Comparison of ENCODE assay signal across 8 cellular contexts in genomic region chr14:39433452-39433813, GRCh38. TPM values are rescaled to one million over a fixed set of nuclear protein-coding genes. Genes with fewer than 3 reads are reported as not detected.
DNase-seq lines count a peak whose midpoint lies in the region; ATAC-seq and TF ChIP-seq lines count a peak whose summit lies in the region.

No MANE protein-coding gene starts in this region.

- no peaks in the 10 kb centered on the region for H3K36me3 Mint-ChIP-seq in HFFc6 (ENCODE audit: low read depth)

- H3K4me3 Mint-ChIP-seq in HFFc6, result peak overlapping the region; percentile 98

- ATAC-seq in gastroesophageal sphincter, result no peak
- ATAC-seq in GM19351 (IDR thresholded peaks at IDR 0.05; ENCODE audit: unreplicated experiment), result no peak

- peak overlapping the region; percentile 96 for H3K4me2 ChIP-seq in skeletal muscle satellite cell (ENCODE audit: low read length)

- no peak for DNase-seq in HFFc6
- no peak for DNase-seq in ACHN
- DNase-seq in COLO668 (lab: John Stamatoyannopoulos, UW; ENCODE audit: unreplicated experiment), result no peak
- DNase-seq in GM03348 (ENCODE audit: low spot score), result no peak

- WGBS in gastroesophageal sphincter (ENCODE audit: low coverage in 1 of 2), 2 donors, result 9 to 16% methylated on average over 7 to 8 of the region's 8 CpGs

- H3K27ac ChIP-seq in gastroesophageal sphincter, result peak overlapping the region; percentile 64 to 97 (median 94)

- no peaks in the 10 kb centered on the region for H3K27me3 ChIP-seq in gastroesophageal sphincter
- no peaks in the 10 kb centered on the region for H3K27me3 ChIP-seq in skeletal muscle satellite cell (ENCODE audit: control insufficient read depth, insufficient read depth, low read length)

- H3K27ac Mint-ChIP-seq in HFFc6, result peak overlapping the region; percentile 100

- H3K4me1 ChIP-seq in gastroesophageal sphincter (peaks cover 10 to 33% (median 10%) of the 10 kb centered on the region in 3 donors), skeletal muscle satellite cell (ENCODE audit: control insufficient read depth, insufficient read depth, low read length) (peaks cover 19% of the 10 kb centered on the region)

- peaks cover 4% of the 10 kb centered on the region; the same call in 1 of the 2 replicates for H3K27me3 Mint-ChIP-seq in HFFc6 (ENCODE audit: insufficient read depth)

- no peak for TF ChIP-seq POLR2A in gastroesophageal sphincter (IDR thresholded peaks at IDR 0.05)

- no peak for TF ChIP-seq EP300 in gastroesophageal sphincter (IDR thresholded peaks at IDR 0.05)

- no peak for TF ChIP-seq CTCF in HFFc6 (IDR thresholded peaks at IDR 0.05)
- no peak for TF ChIP-seq CTCF in WI38 (IDR thresholded peaks at IDR 0.05; ENCODE audit: low read depth, low read length)
- no peak for TF ChIP-seq CTCF in gastroesophageal sphincter (IDR thresholded peaks at IDR 0.05)

- no peaks in the 10 kb centered on the region for H3K9me3 Mint-ChIP-seq in HFFc6

- in situ Hi-C loops in ACHN (cut with HindIII; ENCODE audit: low pct_ligation_motif_present, low pct_unique_long_range_greater_than_20kb, low sequenced_read_pairs), result no loop called here

- H3K4me3 ChIP-seq in WI38 (ENCODE audit: low read depth, low read length) (peak overlapping the region; percentile 90), gastroesophageal sphincter (peak overlapping the region; percentile 50 to 73), skeletal muscle satellite cell (ENCODE audit: low read length) (peak overlapping the region; percentile 93)

- H3K36me3 ChIP-seq in gastroesophageal sphincter, result no peaks in the 10 kb centered on the region
- H3K36me3 ChIP-seq in skeletal muscle satellite cell (ENCODE audit: insufficient read depth, low read length), result no peaks in the 10 kb centered on the region

- peaks cover 37% of the 10 kb centered on the region for H3K4me1 Mint-ChIP-seq in HFFc6 (ENCODE audit: low read depth)

- H3K9me3 ChIP-seq in gastroesophageal sphincter (no peaks in the 10 kb centered on the region), skeletal muscle satellite cell (replicated peaks; ENCODE audit: low read length) (no peaks in the 10 kb centered on the region)

- H3K9ac ChIP-seq in skeletal muscle satellite cell (ENCODE audit: low read depth, low read length), result peak overlapping the region; percentile 85

RNA-seq across cellular contexts. Expression of gene FBXO33, which starts 1.2 kb away (rescaled TPM):
- total RNA-seq in HFFc6 (2021; fragmentation: NEBNext Ultra II Directional; extraction: Animal tissue kit (Norgen Biotek cat#: 25700)), result 10 to 100 TPM; 15.3 to 18.1 (median 17.2) TPM
- 10 to 100 TPM; 10.4 to 19.9 (median 16.6) TPM for total RNA-seq in gastroesophageal sphincter
- 11.4 and 12.5 TPM in 2 replicates for total RNA-seq in skeletal muscle satellite cell (2012; rRNA removed)
